ENCODE assay signal across 17 cellular contexts in the genomic region with DNA sequence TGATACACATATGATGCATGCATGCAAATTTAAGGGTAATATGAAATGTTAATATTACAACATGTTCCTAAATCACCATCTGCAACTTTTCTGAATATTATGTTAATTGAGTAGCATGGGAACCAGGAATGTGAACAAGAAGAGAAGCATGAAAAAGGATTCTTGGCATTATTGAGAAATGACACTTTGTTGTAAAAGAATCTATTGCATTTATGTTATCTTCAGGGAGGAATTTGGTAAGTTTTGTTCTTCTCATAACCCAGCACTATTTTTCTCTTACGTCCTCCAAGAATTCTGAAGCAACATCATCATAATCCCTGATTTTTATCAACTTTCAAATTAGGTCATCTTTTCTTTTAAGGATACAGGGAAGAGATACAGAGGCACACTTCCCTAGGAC.
A peak's percentile ranks its signal among the peaks of the same experiment; 100 is the strongest.
DNase-seq lines count a peak whose midpoint lies in the region; ATAC-seq and TF ChIP-seq lines count a peak whose summit lies in the region.
"Had no signal": no experiment of that assay in that cellular context is flagged by ENCODE, and none has a peak within 500 bp of the region (broad histone marks: within the 10 kb centered on the region; RNA-seq: fewer than 3 reads in every experiment).

No MANE protein-coding gene starts in this region.

- H3K27ac Mint-ChIP-seq in HFFc6: peak overlapping the region; percentile 26; the same call in 1 of the 2 replicates
- H3K27ac Mint-ChIP-seq: CD8-positive, alpha-beta memory T cell had no signal

- H3K9me3 Mint-ChIP-seq in HFFc6: peaks cover 7% of the 10 kb centered on the region; the same call in 1 of the 2 replicates
- H3K9me3 Mint-ChIP-seq: CD8-positive, alpha-beta memory T cell had no signal

- DNase-seq in AG09309 (ENCODE audit: low read depth): peak; percentile 14
- peak; percentile 0 for DNase-seq in HFFc6
- DNase-seq in cardiac fibroblast (ENCODE audit: low read depth in 2 of 2): peak; percentile 1 to 34
- DNase-seq in non-pigmented ciliary epithelial cell (ENCODE audit: low read depth): peak; percentile 3
- DNase-seq in activated effector memory CD4-positive, alpha-beta T cell treated with Interleukin-2 at 50 U/mL for 16 hours: no peak
- no peak for DNase-seq in stimulated activated naive CD4-positive, alpha-beta T cell (lab: John Stamatoyannopoulos, UW)
- DNase-seq: C1 segment of cervical spinal cord; CD8-positive, alpha-beta memory T cell; NCI-H1417 treated with DMSO at 0.1 percent for 48 hours; NCI-H187 treated with DMSO at 0.1 percent for 48 hours; NCI-H345; NCI-H524 treated with DMSO at 0.1 percent for 48 hours; PC-3; RPMI8226; SHP77 treated with DMSO at 0.1 percent for 48 hours had no signal

- 0 out of 2 replicates have a peak, but pooled peaks cover 7% of the 10 kb centered on the region for H3K4me1 Mint-ChIP-seq in HFFc6 (ENCODE audit: low read depth)

- H3K36me3 Mint-ChIP-seq in HFFc6 (ENCODE audit: low read depth): no peaks in the 10 kb centered on the region
- H3K36me3 Mint-ChIP-seq: CD8-positive, alpha-beta memory T cell had no signal

- no peaks in the 10 kb centered on the region for H3K27me3 Mint-ChIP-seq in HFFc6 (ENCODE audit: insufficient read depth)
- H3K27me3 Mint-ChIP-seq: CD8-positive, alpha-beta memory T cell had no signal

- no peak for ATAC-seq in HG02970 (IDR thresholded peaks at IDR 0.05; ENCODE audit: low FRiP score, unreplicated experiment)
- ATAC-seq: HepG2, PC-3 had no signal

- H3K4me3 Mint-ChIP-seq in HFFc6: no peak overlapping the region
- H3K4me3 Mint-ChIP-seq: CD8-positive, alpha-beta memory T cell had no signal

- H3K4me3 ChIP-seq in AG09309 (ENCODE audit: control insufficient read depth, low read depth, low read length): no peak overlapping the region
- H3K4me3 ChIP-seq in cardiac fibroblast (replicated peaks in 1 of 2; ENCODE audit: low read depth in 2 of 2, low read length in 2 of 2): no peak overlapping the region

- TF ChIP-seq CTCF in AG09309 (IDR thresholded peaks at IDR 0.05; ENCODE audit: control insufficient read depth, insufficient read depth, low read depth, low read length, missing control alignments): no peak
- TF ChIP-seq CTCF in HFFc6 (IDR thresholded peaks at IDR 0.05): no peak
- no peak for TF ChIP-seq CTCF in cardiac fibroblast (IDR thresholded peaks at IDR 0.05; ENCODE audit: low read depth, low read length)

Comparison
In these comparisons a context has a peak if more than half of its experiments do, and no peak if none do; other contexts are left out.
1. DNase-seq: peak in AG09309 (single experiment), HFFc6 (single experiment), cardiac fibroblast (2 of 2) and non-pigmented ciliary epithelial cell (single experiment); none in activated effector memory CD4-positive, alpha-beta T cell treated with Interleukin-2 at 50 U/mL for 16 hours (single experiment) and stimulated activated naive CD4-positive, alpha-beta T cell (0 of 6).